Comparison of ENCODE assay signal across 19 cellular contexts in genomic region chr7:24325708-24326107, GRCh38. TPM values are rescaled to one million over a fixed set of nuclear protein-coding genes. Genes with fewer than 3 reads are reported as not detected.
DNase-seq lines count a peak whose midpoint lies in the region; ATAC-seq, FAIRE-seq and TF ChIP-seq lines count a peak whose summit lies in the region.
"Had no signal": no experiment of that assay in that cellular context is flagged by ENCODE, and none has a peak within 500 bp of the region (broad histone marks: within the 10 kb centered on the region; RNA-seq: fewer than 3 reads in every experiment).

No MANE protein-coding gene starts in this region.

- H3K4me3 ChIP-seq in BLaER1 treated with 17β-estradiol and CSF1 and Interleukin-3, amounts not matched to agents 10 nM and 100 nM, result peak overlapping the region in 2 of 10 experiments; percentile 15 to 30; a peak in 3 of 20 replicates
- H3K4me3 ChIP-seq in HepG2 (replicated peaks in 1 of 3; ENCODE audit: insufficient read depth in 1 of 3, low read depth in 2 of 3, low read length in 3 of 3) (no peak overlapping the region), transverse colon (no peak overlapping the region)
- H3K4me3 ChIP-seq: A549, cardiac muscle cell had no signal

- no peaks in the 10 kb centered on the region for H3K36me3 Mint-ChIP-seq in activated CD4-positive, alpha-beta T cell treated with anti-CD3 and anti-CD28 coated beads for 36 hours (ENCODE audit: low read depth)
- H3K36me3 Mint-ChIP-seq in progenitor cell of endocrine pancreas (ENCODE audit: insufficient read depth), result no peaks in the 10 kb centered on the region

- no peak for TF ChIP-seq POLR2A in HepG2 (IDR thresholded peaks at IDR 0.05; ENCODE audit: insufficient read depth in 1 of 2, low read depth in 2 of 2, low read length in 2 of 2)
- no peak for TF ChIP-seq POLR2A in transverse colon (IDR thresholded peaks at IDR 0.05)

- H3K4me3 Mint-ChIP-seq in activated CD4-positive, alpha-beta T cell treated with anti-CD3 and anti-CD28 coated beads for 36 hours, result no peak overlapping the region
- no peak overlapping the region for H3K4me3 Mint-ChIP-seq in progenitor cell of endocrine pancreas (ENCODE audit: low read depth)

- no peaks in the 10 kb centered on the region for H3K4me1 Mint-ChIP-seq in activated CD4-positive, alpha-beta T cell treated with anti-CD3 and anti-CD28 coated beads for 36 hours
- H3K4me1 Mint-ChIP-seq in progenitor cell of endocrine pancreas (ENCODE audit: low read depth), result no peaks in the 10 kb centered on the region

- H3K36me3 ChIP-seq in BLaER1 treated with 17β-estradiol and CSF1 and Interleukin-3, amounts not matched to agents 10 nM and 100 nM, result no peaks in the 10 kb centered on the region
- no peaks in the 10 kb centered on the region for H3K36me3 ChIP-seq in HepG2 (replicated peaks in 1 of 2; ENCODE audit: control insufficient read depth in 1 of 2, insufficient read depth in 2 of 2, low read length in 2 of 2)
- H3K36me3 ChIP-seq in transverse colon, result no peaks in the 10 kb centered on the region
- H3K36me3 ChIP-seq: cardiac muscle cell had no signal

- TF ChIP-seq CTCF in HepG2 (CRISPR knock-in tag; IDR thresholded peaks at IDR 0.05) (no peak), progenitor cell of endocrine pancreas (IDR thresholded peaks at IDR 0.05; ENCODE audit: unreplicated experiment) (no peak), transverse colon (IDR thresholded peaks at IDR 0.05) (no peak)

- POLR2A ChIA-PET in HepG2 (lab: Yijun Ruan, JAX), result no interaction called here
- POLR2A ChIA-PET in activated CD4-positive, alpha-beta T cell treated with anti-CD3 and anti-CD28 coated beads for 36 hours (lab: Charles Lee), result no interaction called here

- intact Hi-C loops in HepG2 (cut with micrococcal nuclease; ENCODE audit: unreplicated experiment) (no loop called here), transverse colon (cut with DNase I; ENCODE audit: low total_unique reads) (no loop called here)
- intact Hi-C loops in activated CD4-positive, alpha-beta T cell treated with anti-CD3 and anti-CD28 coated beads for 36 hours (cut with DNase I, micrococcal nuclease), result no loop called here

- BruUV-seq in HepG2 (replicated peaks; lab: Mats Ljungman, UMichigan), result no TSS peak

- peaks cover 8% of the 10 kb centered on the region for H3K27me3 Mint-ChIP-seq in activated CD4-positive, alpha-beta T cell treated with anti-CD3 and anti-CD28 coated beads for 36 hours
- H3K27me3 Mint-ChIP-seq in progenitor cell of endocrine pancreas, result peaks cover 4% of the 10 kb centered on the region

- ATAC-seq in GM19035 (IDR thresholded peaks at IDR 0.05; ENCODE audit: unreplicated experiment), result peak; percentile 85
- ATAC-seq in GM21786 (IDR thresholded peaks at IDR 0.05; ENCODE audit: unreplicated experiment), result peak; percentile 87
- peak; percentile 60 for ATAC-seq in HG03457 (IDR thresholded peaks at IDR 0.05; ENCODE audit: unreplicated experiment)
- ATAC-seq in HepG2, result no peak
- no peak for ATAC-seq in activated CD4-positive, alpha-beta T cell treated with anti-CD3 and anti-CD28 coated beads for 36 hours
- ATAC-seq: A549, SK-N-SH treated with all-trans-retinoic acid at 6 μM for 48 hours had no signal

- peak overlapping the region; percentile 18 to 92 (median 83); a peak in 21 of 22 replicates for H3K4me2 ChIP-seq in BLaER1 treated with 17β-estradiol and CSF1 and Interleukin-3, amounts not matched to agents 10 nM and 100 nM
- no peak overlapping the region for H3K4me2 ChIP-seq in HepG2 (ENCODE audit: low read depth, low read length)
- H3K4me2 ChIP-seq: A549 had no signal

- H3K27ac Mint-ChIP-seq in activated CD4-positive, alpha-beta T cell treated with anti-CD3 and anti-CD28 coated beads for 36 hours, result no peak overlapping the region
- no peak overlapping the region for H3K27ac Mint-ChIP-seq in progenitor cell of endocrine pancreas

- no peaks in the 10 kb centered on the region for H3K27me3 ChIP-seq in BLaER1 treated with 17β-estradiol and CSF1 and Interleukin-3, amounts not matched to agents 10 nM and 100 nM
- H3K27me3 ChIP-seq in HepG2 (ENCODE audit: control insufficient read depth in 1 of 2, insufficient read depth in 2 of 2, low read length in 2 of 2) (peaks cover 0 to 5% of the 10 kb centered on the region in 2 experiments; a peak in 1 of 5 replicates), transverse colon (no peaks in the 10 kb centered on the region)

- no peaks in the 10 kb centered on the region for H3K79me2 ChIP-seq in HepG2 (ENCODE audit: insufficient read depth, low read length)

- H3K27ac ChIP-seq in BLaER1 treated with 17β-estradiol and CSF1 and Interleukin-3, amounts not matched to agents 10 nM and 100 nM, result peak overlapping the region in 8 of 11 experiments; percentile 16 to 68 (median 56); a peak in 11 of 22 replicates
- H3K27ac ChIP-seq in HepG2 (ENCODE audit: extremely low read length, insufficient read depth, low read length) (no peak overlapping the region), transverse colon (no peak overlapping the region)
- H3K27ac ChIP-seq: A549, cardiac muscle cell had no signal

- H3K9ac ChIP-seq in BLaER1 treated with 17β-estradiol and CSF1 and Interleukin-3, amounts not matched to agents 10 nM and 100 nM, result peak overlapping the region in 3 of 11 experiments; percentile 4 to 15 (median 8); a peak in 2 of 22 replicates
- H3K9ac ChIP-seq in HepG2 (ENCODE audit: insufficient read depth, low read depth, low read length), result no peak overlapping the region

- DNase-seq in HepG2 (ENCODE audit: low spot score), result no peak
- DNase-seq in activated CD4-positive, alpha-beta T cell treated with anti-CD3 and anti-CD28 coated beads for 36 hours, result no peak
- no peak for DNase-seq in progenitor cell of endocrine pancreas (ENCODE audit: low spot score, unreplicated experiment)
- DNase-seq in transverse colon, result no peak
- DNase-seq: activated CD4-positive, alpha-beta T cell treated with anti-CD3 and anti-CD28 coated beads for 48 hours; DMS79 treated with DMSO at 0.1 percent for 48 hours; erythroblast; NCI-H1092; stimulated activated CD4-positive, alpha-beta T cell treated with anti-CD3 and anti-CD28 coated beads, Interleukin-4, amount 100 ng/mL, for 24 hours had no signal

- H3K9me3 ChIP-seq in BLaER1 treated with 17β-estradiol and CSF1 and Interleukin-3, amounts not matched to agents 10 nM and 100 nM (replicated peaks in 1 of 11), result peaks cover 0 to 3% (median 0%) of the 10 kb centered on the region in 11 experiments; a peak in 1 of 22 replicates
- H3K9me3 ChIP-seq in HepG2 (ENCODE audit: low read length) (no peaks in the 10 kb centered on the region), transverse colon (no peaks in the 10 kb centered on the region)
- H3K9me3 ChIP-seq: A549 had no signal

- in situ Hi-C loops in HepG2 (cut with HindIII; ENCODE audit: extremely low pct_ligation_motif_present, low pct_unique_long_range_greater_than_20kb) (no loop called here), transverse colon (cut with MboI; ENCODE audit: low pct_ligation_motif_present in 1 of 4, low pct_unique_long_range_greater_than_20kb in 1 of 4, low sequenced_read_pairs in 3 of 4) (no loop called here)

- FAIRE-seq in HepG2 (lab: Jason Lieb, UNC), result no peak
- FAIRE-seq: A549 had no signal

- H4K20me1 ChIP-seq in BLaER1 treated with 17β-estradiol and CSF1 and Interleukin-3, amounts not matched to agents 10 nM and 100 nM, result no peaks in the 10 kb centered on the region
- no peaks in the 10 kb centered on the region for H4K20me1 ChIP-seq in HepG2 (ENCODE audit: insufficient read depth, low read length)

- no peaks in the 10 kb centered on the region for H3K9me3 Mint-ChIP-seq in activated CD4-positive, alpha-beta T cell treated with anti-CD3 and anti-CD28 coated beads for 36 hours (ENCODE audit: low read depth)
- no peaks in the 10 kb centered on the region for H3K9me3 Mint-ChIP-seq in progenitor cell of endocrine pancreas (ENCODE audit: low read depth)

- WGBS in HepG2 (ENCODE audit: low lambda C conversion rate), result 10% methylated on average over 4 of the region's 5 CpGs
- 70 to 73% methylated on average over 2 to 5 of the region's 5 CpGs for WGBS in transverse colon (ENCODE audit: low coverage in 1 of 2), 2 donors

- no peak overlapping the region for H2AFZ ChIP-seq in HepG2 (ENCODE audit: low read length)

- CTCF ChIA-PET in HepG2 (lab: Yijun Ruan, JAX; ENCODE audit: low intra/inter-chr PET ratio, low total read pairs), result no interaction called here
- CTCF ChIA-PET in activated CD4-positive, alpha-beta T cell treated with anti-CD3 and anti-CD28 coated beads for 36 hours (lab: Charles Lee), result no interaction called here

- TF ChIP-seq RAD21 in HepG2 (CRISPR knock-in tag; IDR thresholded peaks at IDR 0.05), result no peak

- TF ChIP-seq EP300 in HepG2 (IDR thresholded peaks at IDR 0.05; ENCODE audit: low read depth in 2 of 2, low read length in 2 of 2), result no peak
- TF ChIP-seq EP300 in HepG2 (CRISPR knock-in tag; IDR thresholded peaks at IDR 0.05; ENCODE audit: borderline replicate concordance), result no peak
- no peak for TF ChIP-seq EP300 in transverse colon (IDR thresholded peaks at IDR 0.05; ENCODE audit: low read depth)

- peaks cover 22 to 70% (median 57%) of the 10 kb centered on the region in 10 experiments for H3K4me1 ChIP-seq in BLaER1 treated with 17β-estradiol and CSF1 and Interleukin-3, amounts not matched to agents 10 nM and 100 nM
- H3K4me1 ChIP-seq in HepG2 (ENCODE audit: insufficient read depth, low read length) (no peaks in the 10 kb centered on the region), transverse colon (no peaks in the 10 kb centered on the region)
- H3K4me1 ChIP-seq: A549 had no signal

RNA-seq across cellular contexts. Expression of gene NPY, which starts 41.7 kb away (rescaled TPM):
- not detected in 2 replicates for total RNA-seq in HepG2 (2016; rRNA removed; fragmentation: Illumina TruSeq; extraction: Trizol)
- total RNA-seq in HepG2 (2016; cell fraction: cytosol; rRNA removed; fragmentation: Illumina TruSeq; extraction: Trizol; ENCODE audit: low read depth), result not detected in 2 replicates
- total RNA-seq in HepG2 (2016; cell fraction: insoluble cytoplasmic fraction; rRNA removed; fragmentation: Illumina TruSeq; extraction: Trizol), result not detected in 2 replicates
- not detected in 2 replicates for total RNA-seq in HepG2 (2016; cell fraction: membrane; rRNA removed; fragmentation: Illumina TruSeq; extraction: Trizol)
- total RNA-seq in HepG2 (2016; cell fraction: nucleus; rRNA removed; fragmentation: Illumina TruSeq; extraction: Trizol), result not detected in 2 replicates
- polyA plus RNA-seq in HepG2 (2011; rRNA removed), result not detected in 2 replicates
- not detected in 2 replicates for polyA plus RNA-seq in HepG2 (2011; cell fraction: cytosol; rRNA removed)
- polyA plus RNA-seq in HepG2 (2011; cell fraction: nucleus; rRNA removed), result not detected in 2 replicates
- not detected in 2 replicates for polyA plus RNA-seq in HepG2 (2012)
- polyA plus RNA-seq in HepG2 (2016; cell fraction: cytosol; fragmentation: Illumina TruSeq; extraction: Trizol; ENCODE audit: low read depth), result not detected in 2 replicates
- polyA plus RNA-seq in HepG2 (2016; cell fraction: insoluble cytoplasmic fraction; fragmentation: Illumina TruSeq; extraction: Trizol; ENCODE audit: low read depth), result not detected in 2 replicates
- polyA plus RNA-seq in HepG2 (2016; cell fraction: membrane; fragmentation: Illumina TruSeq; extraction: Trizol; ENCODE audit: low read depth), result not detected in 2 replicates
- polyA plus RNA-seq in HepG2 (2016; cell fraction: nucleus; fragmentation: Illumina TruSeq; extraction: Trizol; ENCODE audit: insufficient read depth, low read depth), result not detected in 2 replicates
- not detected in 2 replicates for polyA minus RNA-seq in HepG2 (2011; rRNA and poly(A)+ RNA removed; ENCODE audit: low replicate concordance)
- not detected in 2 replicates for polyA minus RNA-seq in HepG2 (2011; cell fraction: cytosol; rRNA and poly(A)+ RNA removed)
- polyA minus RNA-seq in HepG2 (2011; cell fraction: nucleus; rRNA and poly(A)+ RNA removed), result not detected in 2 replicates
- total RNA-seq in activated CD4-positive, alpha-beta T cell treated with anti-CD3 and anti-CD28 coated beads for 36 hours, result not detected
- 1.1 TPM in 1 of 2 replicates, not detected in the other for total RNA-seq in progenitor cell of endocrine pancreas
- not detected for total RNA-seq in transverse colon
- total RNA-seq: HT-29, mononuclear cell, renal cortical epithelial cell had no signal
- polyA plus RNA-seq: A549 had no signal

Comparison
In these comparisons a context has a peak if more than half of its experiments do, and no peak if none do; other contexts are left out.
1. H3K27ac ChIP-seq: peak in BLaER1 treated with 17β-estradiol and CSF1 and Interleukin-3, amounts not matched to agents 10 nM and 100 nM (8 of 11); none in HepG2 (single experiment) and transverse colon (0 of 4).
2. ATAC-seq: peak in GM19035 (single experiment), GM21786 (single experiment) and HG03457 (single experiment); none in HepG2 (single experiment) and activated CD4-positive, alpha-beta T cell treated with anti-CD3 and anti-CD28 coated beads for 36 hours (single experiment).